8 cellular contexts compared by ENCODE assay signal in genomic region chr1:156571261-156571958, GRCh38. TPM values are rescaled to one million over a fixed set of nuclear protein-coding genes. Genes with fewer than 3 reads are reported as not detected.
DNase-seq lines count a peak whose midpoint lies in the region; ATAC-seq, FAIRE-seq and TF ChIP-seq lines count a peak whose summit lies in the region.

No MANE protein-coding gene starts in this region.

- H2AFZ ChIP-seq in astrocyte (ENCODE audit: low read depth, low read length) = peak overlapping the region; percentile 66

- no peaks in the 10 kb centered on the region for H4K20me1 ChIP-seq in astrocyte (ENCODE audit: insufficient read depth, low read length)

- CTCF ChIA-PET in Calu3 (lab: Charles Lee) = interaction anchor here (0.5 to 1.7 kb wide), 8 partner anchors 11 to 215 kb away, joined by 3 to 18 read pairs (median 3); no protein-coding TSS in a partner anchor

- intact Hi-C loops in Calu3 (cut with micrococcal nuclease; ENCODE audit: unreplicated experiment) = loop anchor here (5.0 kb wide), 2 partner anchors 69 to 99 kb away; partner anchors contain the start of gene MEF2D

- H3K9ac ChIP-seq in astrocyte (ENCODE audit: low read length) = peak overlapping the region; percentile 86

- BruUV-seq in Calu3 (replicated peaks; lab: Mats Ljungman, UMichigan) = no TSS peak

- H3K36me3 Mint-ChIP-seq in Calu3 (ENCODE audit: insufficient read depth, unreplicated experiment) (peaks cover 47% of the 10 kb centered on the region), astrocyte (ENCODE audit: low read depth, unreplicated experiment) (no peaks in the 10 kb centered on the region), naive B cell (peaks cover 0 to 7% of the 10 kb centered on the region in 2 donors)

- H3K79me2 ChIP-seq in astrocyte (ENCODE audit: insufficient read depth, low read length) = peaks cover 19% of the 10 kb centered on the region

- H3K27me3 Mint-ChIP-seq in Calu3 (ENCODE audit: unreplicated experiment) = peaks cover 22% of the 10 kb centered on the region
- peaks cover 9% of the 10 kb centered on the region for H3K27me3 Mint-ChIP-seq in astrocyte (ENCODE audit: low read depth, unreplicated experiment)
- H3K27me3 Mint-ChIP-seq in naive B cell = peaks cover 33 to 47% (median 42%) of the 10 kb centered on the region in 3 donors

- H3K4me3 ChIP-seq in astrocyte (ENCODE audit: insufficient read depth, low read depth, low read length) = peak overlapping the region; percentile 72

- ATAC-seq in naive B cell (ENCODE audit: low read depth in 2 of 2) (no peak), GM21717 (IDR thresholded peaks at IDR 0.05; ENCODE audit: unreplicated experiment) (no peak)

- H3K9me3 Mint-ChIP-seq in Calu3 (ENCODE audit: low read depth, unreplicated experiment) (no peaks in the 10 kb centered on the region), astrocyte (ENCODE audit: unreplicated experiment) (no peaks in the 10 kb centered on the region), naive B cell (no peaks in the 10 kb centered on the region)

- H3K4me1 Mint-ChIP-seq in Calu3 (ENCODE audit: low read depth, unreplicated experiment) = peaks cover 38% of the 10 kb centered on the region
- peaks cover 16% of the 10 kb centered on the region for H3K4me1 Mint-ChIP-seq in astrocyte (ENCODE audit: low read depth, unreplicated experiment)
- H3K4me1 Mint-ChIP-seq in naive B cell = peaks cover 13 to 20% (median 16%) of the 10 kb centered on the region in 3 donors

- H3K27ac Mint-ChIP-seq in Calu3 (ENCODE audit: unreplicated experiment) (peak overlapping the region; percentile 80), astrocyte (ENCODE audit: unreplicated experiment) (peak overlapping the region; percentile 91), naive B cell (peak overlapping the region in 1 of 6 donors; percentile 47)

- TF ChIP-seq CTCF in Calu3 (IDR thresholded peaks at IDR 0.05; ENCODE audit: unreplicated experiment) = no peak
- TF ChIP-seq CTCF in astrocyte (IDR thresholded peaks at IDR 0.05; ENCODE audit: insufficient read depth, low read depth, low read length) = no peak

- H3K27me3 ChIP-seq in astrocyte (ENCODE audit: insufficient read depth, low read length) = no peaks in the 10 kb centered on the region

- FAIRE-seq in astrocyte (lab: Jason Lieb, UNC) = no peak
- FAIRE-seq in GM19239 (lab: Jason Lieb, UNC) = no peak

- DNase-seq in Calu3 (peak; percentile 58), Kasumi-1 (lab: John Stamatoyannopoulos, UW) (peak; percentile 11 to 19), astrocyte (ENCODE audit: low read depth) (peak; percentile 91), naive B cell (no peak), occipital lobe (lab: John Stamatoyannopoulos, UW) (no peak), GM19239 (ENCODE audit: insufficient read length, low spot score) (no peak), inferior parietal cortex (ENCODE audit: extremely low spot score) (no peak)

- H3K9me3 ChIP-seq in astrocyte (ENCODE audit: insufficient read depth, low read depth, low read length) = no peaks in the 10 kb centered on the region

- H3K27ac ChIP-seq in astrocyte (ENCODE audit: low read depth, low read length) = peak overlapping the region; percentile 78

- H3K4me3 Mint-ChIP-seq in Calu3 (ENCODE audit: low read depth, unreplicated experiment) (peak overlapping the region; percentile 92), astrocyte (ENCODE audit: unreplicated experiment) (peak overlapping the region; percentile 82), naive B cell (peak overlapping the region in 5 of 8 donors; percentile 10 to 91 (median 85))

- peak overlapping the region; percentile 86 for H3K4me2 ChIP-seq in astrocyte (ENCODE audit: low read length)

- H3K36me3 ChIP-seq in astrocyte (ENCODE audit: insufficient read depth, low read length) = peaks cover 5% of the 10 kb centered on the region

- H3K4me1 ChIP-seq in astrocyte (ENCODE audit: insufficient read depth, low read length) = peaks cover 16% of the 10 kb centered on the region

RNA-seq across cellular contexts. Expression of gene IQGAP3, which starts 1.0 kb away (rescaled TPM):
- 66.2 and 93.6 TPM in 2 replicates for total RNA-seq in Calu3 (2022)
- 1.9 and 2.2 TPM in 2 replicates for total RNA-seq in astrocyte
- not detected for polyA plus RNA-seq in naive B cell (ENCODE audit: low read depth in 6 of 6)
- total RNA-seq in occipital lobe = 1.1 TPM

RNA-seq across cellular contexts. Expression of gene TTC24, which starts 8.1 kb away (rescaled TPM):
- not detected in 2 replicates for total RNA-seq in Calu3 (2022)
- not detected in 2 replicates for total RNA-seq in astrocyte
- 1 to 10 TPM in 5 of 6 donors, not detected in 1; 2.4 to 4.5 (median 3.2) TPM for polyA plus RNA-seq in naive B cell (ENCODE audit: low read depth in 6 of 6)
- total RNA-seq in occipital lobe = not detected

RNA-seq across cellular contexts. Expression of gene NAXE, which starts 20.2 kb away (rescaled TPM):
- total RNA-seq in Calu3 (2022) (129 and 143 TPM in 2 replicates), astrocyte (48.5 and 51.1 TPM in 2 replicates), occipital lobe (26.5 TPM)
- 100 to 1,000 TPM in 5 of 6 donors, 10 to 100 TPM in 1; 97.6 to 177 (median 110) TPM for polyA plus RNA-seq in naive B cell (ENCODE audit: low read depth in 6 of 6)

RNA-seq across cellular contexts. Expression of gene GPATCH4, which starts 29.9 kb away (rescaled TPM):
- total RNA-seq in Calu3 (2022) (52.4 and 57.0 TPM in 2 replicates), astrocyte (20.6 and 22.8 TPM in 2 replicates), occipital lobe (10.3 TPM)
- 10 to 100 TPM; 16.6 to 47.9 (median 28.7) TPM for polyA plus RNA-seq in naive B cell (ENCODE audit: low read depth in 6 of 6)

RNA-seq across cellular contexts. Expression of gene HAPLN2, which starts 47.8 kb away (rescaled TPM):
- total RNA-seq in Calu3 (2022) (0.27 TPM in 1 of 2 replicates, not detected in the other), astrocyte (not detected in 2 replicates), occipital lobe (not detected)
- not detected for polyA plus RNA-seq in naive B cell (ENCODE audit: low read depth in 6 of 6)

Comparison
In these comparisons a context has a peak if more than half of its experiments do, and no peak if none do; other contexts are left out.
1. DNase-seq: peak in Calu3 (single experiment), Kasumi-1 (2 of 2) and astrocyte (single experiment); none in naive B cell (single experiment), occipital lobe (single experiment), GM19239 (single experiment) and inferior parietal cortex (single experiment).
2. RNA of gene IQGAP3, which starts 1.0 kb away (total RNA-seq): 66.2 to 93.6 TPM in Calu3; 1.9 to 2.2 TPM in astrocyte and 1.1 TPM in occipital lobe (single experiment); every median in the first group is over 10 times any median in the second.
3. Peak in every context shown above with its lines, with median percentiles within 50 percentile points of each other: H3K4me3 Mint-ChIP-seq.